16 cellular contexts compared by ENCODE assay signal in the genomic region with DNA sequence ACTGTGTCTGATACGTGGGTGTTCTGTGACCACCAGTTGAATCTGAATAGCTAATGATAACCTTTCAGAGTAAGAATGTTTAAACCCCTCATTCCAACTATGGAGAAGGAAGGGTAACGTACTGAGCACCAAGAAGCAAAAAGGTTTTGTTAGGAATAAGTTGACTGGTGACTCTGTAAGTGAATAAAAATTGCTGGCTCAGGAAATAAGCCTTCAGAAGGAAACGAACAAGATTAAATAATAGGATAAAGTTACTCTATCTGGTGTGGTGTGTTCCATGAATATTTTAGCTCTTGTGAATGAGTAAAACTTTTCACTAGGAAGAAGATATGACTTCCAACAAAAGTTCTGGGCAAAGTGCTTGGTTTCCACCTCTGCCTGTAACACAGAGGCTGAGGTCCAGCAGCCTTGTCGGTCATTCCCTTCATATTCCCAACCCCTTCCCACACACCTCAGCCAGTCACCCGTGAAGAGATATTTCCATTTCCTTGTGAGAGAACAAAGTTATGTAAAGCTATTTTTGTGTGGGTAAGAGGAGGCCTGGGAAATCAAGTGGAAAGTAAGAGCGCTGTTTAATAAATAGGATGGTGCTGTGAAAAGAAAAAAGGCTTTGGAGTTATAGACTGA. TPM values are rescaled to one million over a fixed set of nuclear protein-coding genes. Genes with fewer than 3 reads are reported as not detected.
DNase-seq lines count a peak whose midpoint lies in the region; ATAC-seq, FAIRE-seq and TF ChIP-seq lines count a peak whose summit lies in the region.
"Had no signal": no experiment of that assay in that cellular context is flagged by ENCODE, and none has a peak within 500 bp of the region (broad histone marks: within the 10 kb centered on the region; RNA-seq: fewer than 3 reads in every experiment).

No MANE protein-coding gene starts in this region.

- no peak for DNase-seq in T-helper 2 cell treated with Interferon-gamma antibody and Interleukin-4, amounts not matched to agents 5 μg/mL and 100 μg/mL, for 36 hours (ENCODE audit: low spot score)
- DNase-seq in T-helper 2 cell (no peak), NCI-H526 treated with DMSO at 0.1 percent for 48 hours (lab: John Stamatoyannopoulos, UW) (peak; percentile 5), astrocyte (ENCODE audit: low read depth) (peak; percentile 46), natural killer cell (no peak), HuH-7 (ENCODE audit: low spot score) (no peak), retina (no peak)
- DNase-seq in stimulated activated CD4-positive, alpha-beta T cell treated with anti-CD3 and anti-CD28 coated beads, Interleukin-4, amount 100 ng/mL, for 24 hours, result no peak
- DNase-seq: 8988T, adrenal gland, MV-4-11, NCI-H2171, SW 1271 had no signal

- no peak overlapping the region for H2AFZ ChIP-seq in astrocyte (ENCODE audit: low read depth, low read length)
- H2AFZ ChIP-seq: parathyroid adenoma had no signal

- peaks cover 30% of the 10 kb centered on the region for H3K4me1 Mint-ChIP-seq in T-helper 2 cell treated with Interferon-gamma antibody and Interleukin-4, amounts not matched to agents 5 μg/mL and 100 μg/mL, for 36 hours (ENCODE audit: low read depth)
- H3K4me1 Mint-ChIP-seq in astrocyte (ENCODE audit: low read depth, unreplicated experiment), result peaks cover 13% of the 10 kb centered on the region
- H3K4me1 Mint-ChIP-seq in natural killer cell, result peaks cover 45 to 47% of the 10 kb centered on the region in 2 donors

- no peak overlapping the region for H3K4me2 ChIP-seq in astrocyte (ENCODE audit: low read length)

- no peak overlapping the region for H3K9ac ChIP-seq in astrocyte (ENCODE audit: low read length)
- H3K9ac ChIP-seq: parathyroid adenoma had no signal

- no peak for TF ChIP-seq CTCF in astrocyte (IDR thresholded peaks at IDR 0.05; ENCODE audit: insufficient read depth, low read depth, low read length)
- no peak for TF ChIP-seq CTCF in natural killer cell (IDR thresholded peaks at IDR 0.05)

- no peaks in the 10 kb centered on the region for H3K36me3 ChIP-seq in astrocyte (ENCODE audit: insufficient read depth, low read length)
- H3K36me3 ChIP-seq: adrenal gland, thoracic aorta had no signal

- no peak for ATAC-seq in natural killer cell

- no peaks in the 10 kb centered on the region for H4K20me1 ChIP-seq in astrocyte (ENCODE audit: insufficient read depth, low read length)

- H3K27me3 Mint-ChIP-seq in T-helper 2 cell treated with Interferon-gamma antibody and Interleukin-4, amounts not matched to agents 5 μg/mL and 100 μg/mL, for 36 hours (ENCODE audit: low read depth), result no peaks in the 10 kb centered on the region
- H3K27me3 Mint-ChIP-seq in astrocyte (ENCODE audit: low read depth, unreplicated experiment), result no peaks in the 10 kb centered on the region
- no peaks in the 10 kb centered on the region for H3K27me3 Mint-ChIP-seq in natural killer cell (ENCODE audit: low read depth in 2 of 2)

- H3K79me2 ChIP-seq in astrocyte (ENCODE audit: insufficient read depth, low read length), result no peaks in the 10 kb centered on the region
- H3K79me2 ChIP-seq: parathyroid adenoma had no signal

- no peak overlapping the region for H3K27ac ChIP-seq in astrocyte (ENCODE audit: low read depth, low read length)
- H3K27ac ChIP-seq: adrenal gland, coronary artery, parathyroid adenoma had no signal

- no peaks in the 10 kb centered on the region for H3K9me3 ChIP-seq in astrocyte (ENCODE audit: insufficient read depth, low read depth, low read length)
- H3K9me3 ChIP-seq: adrenal gland, thoracic aorta had no signal

- H3K27ac Mint-ChIP-seq in T-helper 2 cell treated with Interferon-gamma antibody and Interleukin-4, amounts not matched to agents 5 μg/mL and 100 μg/mL, for 36 hours, result peak overlapping the region; percentile 62
- H3K27ac Mint-ChIP-seq in astrocyte (ENCODE audit: unreplicated experiment) (peak overlapping the region; percentile 29), natural killer cell (peak overlapping the region; percentile 87 to 88)

- no peaks in the 10 kb centered on the region for H3K4me1 ChIP-seq in astrocyte (ENCODE audit: insufficient read depth, low read length)
- H3K4me1 ChIP-seq: adrenal gland, parathyroid adenoma had no signal

- H3K4me3 ChIP-seq in astrocyte (ENCODE audit: insufficient read depth, low read depth, low read length), result no peak overlapping the region
- H3K4me3 ChIP-seq: adrenal gland, coronary artery, thoracic aorta had no signal

- H3K27me3 ChIP-seq in astrocyte (ENCODE audit: insufficient read depth, low read length), result no peaks in the 10 kb centered on the region
- H3K27me3 ChIP-seq: adrenal gland had no signal

- intact Hi-C loops in natural killer cell (cut with micrococcal nuclease), result loop anchor here (2.0 kb wide), 2 partner anchors 47 to 105 kb away; a partner anchor contains a TSS

- FAIRE-seq in astrocyte (lab: Jason Lieb, UNC), result no peak

- H3K9me3 Mint-ChIP-seq in T-helper 2 cell treated with Interferon-gamma antibody and Interleukin-4, amounts not matched to agents 5 μg/mL and 100 μg/mL, for 36 hours, result peaks cover 38% of the 10 kb centered on the region
- H3K9me3 Mint-ChIP-seq in astrocyte (ENCODE audit: unreplicated experiment) (peaks cover 13% of the 10 kb centered on the region), natural killer cell (peaks cover 2 to 13% of the 10 kb centered on the region in 2 donors)

- peaks cover 24% of the 10 kb centered on the region for H3K36me3 Mint-ChIP-seq in T-helper 2 cell treated with Interferon-gamma antibody and Interleukin-4, amounts not matched to agents 5 μg/mL and 100 μg/mL, for 36 hours (ENCODE audit: low read depth)
- peaks cover 3% of the 10 kb centered on the region for H3K36me3 Mint-ChIP-seq in astrocyte (ENCODE audit: low read depth, unreplicated experiment)
- H3K36me3 Mint-ChIP-seq in natural killer cell, result peaks cover 7% of the 10 kb centered on the region

- peak overlapping the region; percentile 47 for H3K4me3 Mint-ChIP-seq in T-helper 2 cell treated with Interferon-gamma antibody and Interleukin-4, amounts not matched to agents 5 μg/mL and 100 μg/mL, for 36 hours
- no peak overlapping the region for H3K4me3 Mint-ChIP-seq in astrocyte (ENCODE audit: unreplicated experiment)
- H3K4me3 Mint-ChIP-seq in natural killer cell, result peak overlapping the region; percentile 68

RNA-seq across cellular contexts. Expression of a gene that starts 47.1 kb away (rescaled TPM):
- total RNA-seq in astrocyte (53.1 and 53.4 TPM in 2 replicates), natural killer cell (100 to 1,000 TPM; 124 to 132 (median 128) TPM)

Comparison
In these comparisons a context has a peak if more than half of its experiments do, and no peak if none do; other contexts are left out.
1. DNase-seq: peak in NCI-H526 treated with DMSO at 0.1 percent for 48 hours (single experiment) and astrocyte (single experiment); none in T-helper 2 cell treated with Interferon-gamma antibody and Interleukin-4, amounts not matched to agents 5 μg/mL and 100 μg/mL, for 36 hours (single experiment), T-helper 2 cell (0 of 5), natural killer cell (single experiment), HuH-7 (single experiment), stimulated activated CD4-positive, alpha-beta T cell treated with anti-CD3 and anti-CD28 coated beads, Interleukin-4, amount 100 ng/mL, for 24 hours (single experiment) and retina (single experiment).
2. H3K27ac Mint-ChIP-seq: peak in every context shown above with its lines; median percentile 88 in natural killer cell; 62 in T-helper 2 cell treated with Interferon-gamma antibody and Interleukin-4, amounts not matched to agents 5 μg/mL and 100 μg/mL, for 36 hours; 29 in astrocyte.